ENCODE assay signal across 14 cellular contexts in genomic region chr10:50452603-50453002, GRCh38.
A peak's percentile ranks its signal among the peaks of the same experiment; 100 is the strongest.
DNase-seq lines count a peak whose midpoint lies in the region; ATAC-seq, FAIRE-seq and TF ChIP-seq lines count a peak whose summit lies in the region.
"Had no signal": no experiment of that assay in that cellular context is flagged by ENCODE, and none has a peak within 500 bp of the region (broad histone marks: within the 10 kb centered on the region; RNA-seq: fewer than 3 reads in every experiment).

No MANE protein-coding gene starts in this region.

- peak; percentile 89 for FAIRE-seq in GM19239 (lab: Jason Lieb, UNC)
- FAIRE-seq: endothelial cell of umbilical vein had no signal

- H3K27ac ChIP-seq in BLaER1 (peak overlapping the region; percentile 28; the same call in 1 of the 2 replicates), OCI-LY7 (ENCODE audit: low read depth, low read length, poor library complexity, severe bottlenecking) (peak overlapping the region; percentile 81), tibial nerve (no peak overlapping the region), aorta (ENCODE audit: low read depth in 1 of 2, low read length in 2 of 2) (no peak overlapping the region)

- H2AFZ ChIP-seq in OCI-LY7 (ENCODE audit: low read length) = peak overlapping the region; percentile 86

- no peak for TF ChIP-seq CTCF in OCI-LY7 (conservative IDR thresholded peaks at IDR 0.05; ENCODE audit: low read length)
- no peak for TF ChIP-seq CTCF in tibial nerve (IDR thresholded peaks at IDR 0.05)

- peak; percentile 44 for ATAC-seq in HG03135 (IDR thresholded peaks at IDR 0.05; ENCODE audit: unreplicated experiment)
- ATAC-seq in GM21447 (IDR thresholded peaks at IDR 0.05; ENCODE audit: unreplicated experiment) = no peak
- no peak for ATAC-seq in aorta (ENCODE audit: low FRiP score)
- ATAC-seq: activated T-cell treated with anti-CD3 and anti-CD28 coated beads, Interleukin-2, amount 50 U/mL, for 4 hours had no signal

- no peaks in the 10 kb centered on the region for H3K36me3 ChIP-seq in BLaER1
- H3K36me3 ChIP-seq in OCI-LY7 (ENCODE audit: insufficient read depth, low read length) = no peaks in the 10 kb centered on the region; the same call in 1 of the 2 replicates
- H3K36me3 ChIP-seq in tibial nerve = peaks cover 0 to 5% (median 0%) of the 10 kb centered on the region in 3 donors
- H3K36me3 ChIP-seq in aorta (ENCODE audit: control insufficient read depth in 1 of 2, insufficient read depth in 2 of 2, low read length in 1 of 2) = no peaks in the 10 kb centered on the region

- H3K4me3 ChIP-seq in BLaER1 = no peak overlapping the region
- H3K4me3 ChIP-seq in OCI-LY7 (ENCODE audit: low read depth, low read length, poor library complexity, severe bottlenecking) = peak overlapping the region; percentile 45
- H3K4me3 ChIP-seq in tibial nerve = no peak overlapping the region
- no peak overlapping the region for H3K4me3 ChIP-seq in aorta (ENCODE audit: low read length in 2 of 2)

- TF ChIP-seq EP300 in tibial nerve (IDR thresholded peaks at IDR 0.05) = no peak

- POLR2A ChIA-PET in OCI-LY7 (lab: Charles Lee) = no interaction called here

- peaks cover 4% of the 10 kb centered on the region; the same call in 1 of the 2 replicates for H3K79me2 ChIP-seq in OCI-LY7 (ENCODE audit: insufficient read depth, low read depth, low read length)

- H4K20me1 ChIP-seq in BLaER1 (no peaks in the 10 kb centered on the region), OCI-LY7 (ENCODE audit: insufficient read depth, low read length) (no peaks in the 10 kb centered on the region)

- H3K9me3 ChIP-seq in BLaER1 = peaks cover 4% of the 10 kb centered on the region; the same call in 1 of the 2 replicates
- no peaks in the 10 kb centered on the region for H3K9me3 ChIP-seq in OCI-LY7 (ENCODE audit: low read length)
- no peaks in the 10 kb centered on the region for H3K9me3 ChIP-seq in tibial nerve
- no peaks in the 10 kb centered on the region for H3K9me3 ChIP-seq in aorta (ENCODE audit: control insufficient read depth, low read length)

- CTCF ChIA-PET in OCI-LY7 (lab: Charles Lee; ENCODE audit: unreplicated experiment) = no interaction called here

- peaks cover 69% of the 10 kb centered on the region for H3K4me1 ChIP-seq in BLaER1
- peaks cover 65% of the 10 kb centered on the region for H3K4me1 ChIP-seq in OCI-LY7 (ENCODE audit: insufficient read depth, low read length, poor library complexity, severe bottlenecking)
- peaks cover 0 to 5% (median 0%) of the 10 kb centered on the region in 4 donors for H3K4me1 ChIP-seq in tibial nerve
- H3K4me1 ChIP-seq in aorta (ENCODE audit: control insufficient read depth in 1 of 2, insufficient read depth in 2 of 2, low read length in 2 of 2) = peaks cover 0 to 2% of the 10 kb centered on the region in 2 donors

- H3K9me2 ChIP-seq in OCI-LY7 (ENCODE audit: insufficient read depth, low read length) = no peaks in the 10 kb centered on the region

- no TSS peak for BruUV-seq in OCI-LY7 (replicated peaks; lab: Mats Ljungman, UMichigan)

- H3K9ac ChIP-seq in BLaER1 = no peak overlapping the region

- H3K27me3 ChIP-seq in BLaER1 (no peaks in the 10 kb centered on the region), tibial nerve (no peaks in the 10 kb centered on the region), aorta (ENCODE audit: control insufficient read depth in 1 of 2, insufficient read depth in 2 of 2, low read length in 1 of 2) (no peaks in the 10 kb centered on the region)

- WGBS in tibial nerve, 2 donors = 74 to 75% methylated on average over 2 of the region's 2 CpGs
- WGBS in aorta, 2 donors = 86 to 92% methylated on average over 2 of the region's 2 CpGs

- DNase-seq in GM19239 (ENCODE audit: insufficient read length, low spot score) = no peak
- DNase-seq in OCI-LY7 (ENCODE audit: low spot score) = peak; percentile 77
- no peak for DNase-seq in tibial nerve (ENCODE audit: low spot score in 2 of 2)
- DNase-seq in NCI-H1092 (lab: John Stamatoyannopoulos, UW) = no peak
- DNase-seq in aorta = no peak
- DNase-seq: activated CD4-positive, CD25-positive, alpha-beta regulatory T cell treated with anti-CD3 and anti-CD28 coated beads, Interleukin-2, amount 50 U/mL, for 72 hours; activated T-cell treated with anti-CD3 and anti-CD28 coated beads, Interleukin-2, amount 50 U/mL, for 4 hours; cerebellar nuclear complex; kidney; NCI-H146 had no signal

- intact Hi-C loops in OCI-LY7 (cut with micrococcal nuclease; ENCODE audit: unreplicated experiment) = no loop called here
- intact Hi-C loops in aorta (cut with DNase I) = no loop called here

- peak overlapping the region; percentile 74 for H3K4me2 ChIP-seq in BLaER1
- H3K4me2 ChIP-seq in OCI-LY7 (ENCODE audit: low read length) = peak overlapping the region; percentile 78

- no peak for TF ChIP-seq POLR2A in tibial nerve (IDR thresholded peaks at IDR 0.05)

Comparison
In these comparisons a context has a peak if more than half of its experiments do, and no peak if none do; other contexts are left out.
1. H3K27ac ChIP-seq: peak in BLaER1 (single experiment) and OCI-LY7 (single experiment); none in tibial nerve (0 of 4) and aorta (0 of 2).